In genomic region chr2:134153481-134153880, GRCh38 we compare ENCODE assay signal across 27 cellular contexts.
DNase-seq lines count a peak whose midpoint lies in the region; ATAC-seq and TF ChIP-seq lines count a peak whose summit lies in the region.
"Had no signal": no experiment of that assay in that cellular context is flagged by ENCODE, and none has a peak within 500 bp of the region (broad histone marks: within the 10 kb centered on the region; RNA-seq: fewer than 3 reads in every experiment).

No MANE protein-coding gene starts in this region.

- H3F3A ChIP-seq in smooth muscle cell (ENCODE audit: low read depth): no peaks in the 10 kb centered on the region

- no peak overlapping the region for H3K4me3 Mint-ChIP-seq in progenitor cell of endocrine pancreas (ENCODE audit: low read depth)
- no peak overlapping the region for H3K4me3 Mint-ChIP-seq in type B pancreatic cell
- H3K4me3 Mint-ChIP-seq: activated naive CD8-positive, alpha-beta T cell; effector memory CD8-positive, alpha-beta T cell; HFFc6; naive thymus-derived CD4-positive, alpha-beta T cell; stimulated activated naive B cell treated with anti-CD40 and anti-IgM and Interleukin-4, amounts not matched to agents 10 μg/mL and 1 μg/mL and 100 μg/mL, for 72 hours had no signal

- H3K36me3 ChIP-seq in HAP-1 (replicated peaks): no peaks in the 10 kb centered on the region
- H3K36me3 ChIP-seq in smooth muscle cell (ENCODE audit: low read depth): no peaks in the 10 kb centered on the region
- H3K36me3 ChIP-seq: ovary, right atrium auricular region, uterus had no signal

- peaks cover 11% of the 10 kb centered on the region for H3K36me3 Mint-ChIP-seq in progenitor cell of endocrine pancreas (ENCODE audit: insufficient read depth)
- H3K36me3 Mint-ChIP-seq in type B pancreatic cell: peaks cover 12% of the 10 kb centered on the region

- no peak overlapping the region for H3K4me3 ChIP-seq in HAP-1
- no peak overlapping the region for H3K4me3 ChIP-seq in smooth muscle cell
- H3K4me3 ChIP-seq: esophagus muscularis mucosa, GM23248, ovary, right atrium auricular region, uterus had no signal

- H3K4me1 Mint-ChIP-seq in progenitor cell of endocrine pancreas (ENCODE audit: low read depth) (peaks cover 4% of the 10 kb centered on the region), type B pancreatic cell (ENCODE audit: unreplicated experiment) (peaks cover 27% of the 10 kb centered on the region)

- H3K9me3 ChIP-seq in HAP-1 (no peaks in the 10 kb centered on the region), smooth muscle cell (replicated peaks; ENCODE audit: low read depth) (no peaks in the 10 kb centered on the region)
- H3K9me3 ChIP-seq: esophagus muscularis mucosa, ovary, right atrium auricular region, uterus had no signal

- H3K9ac ChIP-seq in smooth muscle cell (ENCODE audit: low read depth): no peak overlapping the region
- H3K9ac ChIP-seq: GM23248 had no signal

- no peak overlapping the region for H3K27ac ChIP-seq in smooth muscle cell (ENCODE audit: low read depth)
- H3K27ac ChIP-seq: esophagus muscularis mucosa, foreskin keratinocyte, GM23248, ovary, uterus had no signal

- H3K9me3 Mint-ChIP-seq in progenitor cell of endocrine pancreas (ENCODE audit: low read depth) (no peaks in the 10 kb centered on the region), type B pancreatic cell (no peaks in the 10 kb centered on the region)
- H3K9me3 Mint-ChIP-seq: effector memory CD8-positive, alpha-beta T cell; HFFc6 had no signal

- in situ Hi-C loops in HAP-1 (cut with MboI; ENCODE audit: low sequenced_read_pairs): no loop called here

- peaks cover 6% of the 10 kb centered on the region for H3K79me2 ChIP-seq in smooth muscle cell (ENCODE audit: low read depth)

- peaks cover 63% of the 10 kb centered on the region for H4K20me1 ChIP-seq in smooth muscle cell (ENCODE audit: low read depth)

- H3K27me3 Mint-ChIP-seq in progenitor cell of endocrine pancreas (no peaks in the 10 kb centered on the region), type B pancreatic cell (no peaks in the 10 kb centered on the region)
- H3K27me3 Mint-ChIP-seq: activated naive CD8-positive, alpha-beta T cell; effector memory CD8-positive, alpha-beta T cell; naive thymus-derived CD4-positive, alpha-beta T cell; stimulated activated naive B cell treated with anti-CD40 and anti-IgM and Interleukin-4, amounts not matched to agents 10 μg/mL and 1 μg/mL and 100 μg/mL, for 72 hours had no signal

- ATAC-seq in left colon: peak; percentile 92
- ATAC-seq: effector memory CD8-positive, alpha-beta T cell; foreskin keratinocyte had no signal

- no peaks in the 10 kb centered on the region for H3K27me3 ChIP-seq in HAP-1 (ENCODE audit: low read depth)
- no peaks in the 10 kb centered on the region for H3K27me3 ChIP-seq in smooth muscle cell (ENCODE audit: low read depth)
- H3K27me3 ChIP-seq: esophagus muscularis mucosa, foreskin keratinocyte, ovary, right atrium auricular region, uterus had no signal

- H3K27ac Mint-ChIP-seq in progenitor cell of endocrine pancreas: no peak overlapping the region
- H3K27ac Mint-ChIP-seq in type B pancreatic cell: no peak overlapping the region
- H3K27ac Mint-ChIP-seq: activated naive CD8-positive, alpha-beta T cell; HFFc6; stimulated activated naive B cell treated with anti-CD40 and anti-IgM and Interleukin-4, amounts not matched to agents 10 μg/mL and 1 μg/mL and 100 μg/mL, for 72 hours had no signal

- peak overlapping the region; percentile 8 for H3K4me2 ChIP-seq in smooth muscle cell

- H3K4me1 ChIP-seq in HAP-1 (peaks cover 5% of the 10 kb centered on the region), smooth muscle cell (ENCODE audit: low read depth) (peaks cover 7% of the 10 kb centered on the region)
- H3K4me1 ChIP-seq: uterus had no signal

- no peak overlapping the region for H2AFZ ChIP-seq in smooth muscle cell (ENCODE audit: low read depth)
- H2AFZ ChIP-seq: GM23248 had no signal

- WGBS in smooth muscle cell (ENCODE audit: low lambda C conversion rate): 21% methylated on average over 7 of the region's 7 CpGs

- no peak for TF ChIP-seq CTCF in smooth muscle cell (IDR thresholded peaks at IDR 0.05; ENCODE audit: borderline replicate concordance, insufficient read depth, poor library complexity, severe bottlenecking)
- no peak for TF ChIP-seq CTCF in progenitor cell of endocrine pancreas (IDR thresholded peaks at IDR 0.05; ENCODE audit: unreplicated experiment)
- TF ChIP-seq CTCF in type B pancreatic cell (conservative IDR thresholded peaks at IDR 0.05): no peak

- intact Hi-C loops in left colon (cut with DNase I, micrococcal nuclease): no loop called here

- DNase-seq in HAP-1 (ENCODE audit: low spot score in 2 of 2) (peak; percentile 47 to 50), NCI-H82 treated with DMSO at 0.1 percent for 48 hours (lab: John Stamatoyannopoulos, UW; ENCODE audit: unreplicated experiment) (peak; percentile 95), left colon (no peak), smooth muscle cell (lab: John Stamatoyannopoulos, UW; ENCODE audit: unreplicated experiment) (no peak), NCI-H1930 (lab: John Stamatoyannopoulos, UW) (no peak), progenitor cell of endocrine pancreas (ENCODE audit: low spot score, unreplicated experiment) (no peak), type B pancreatic cell (ENCODE audit: extremely low spot score, unreplicated experiment) (no peak)
- DNase-seq: activated CD4-positive, alpha-beta T cell treated with anti-CD3 and anti-CD28 coated beads for 48 hours; activated CD8-positive, alpha-beta memory T cell treated with anti-CD3 and anti-CD28 coated beads for 24 hours; activated effector memory CD4-positive, alpha-beta T cell treated with Interleukin-2 at 50 U/mL for 16 hours; anterior cingulate cortex; Calu3; effector memory CD8-positive, alpha-beta T cell; foreskin keratinocyte; GM23248; HFFc6; naive thymus-derived CD4-positive, alpha-beta T cell; NCI-H1092 treated with DMSO at 0.1 percent for 48 hours; NCI-H2029; NCI-H446; ovary; stimulated activated CD4-positive, alpha-beta T cell treated with anti-CD3 and anti-CD28 coated beads, Interleukin-4, amount 100 ng/mL, for 4 hours; uterus had no signal

Comparison
In these comparisons a context has a peak if more than half of its experiments do, and no peak if none do; other contexts are left out.
1. DNase-seq: peak in HAP-1 (2 of 2) and NCI-H82 treated with DMSO at 0.1 percent for 48 hours (single experiment); none in left colon (0 of 2), smooth muscle cell (single experiment), NCI-H1930 (0 of 2), progenitor cell of endocrine pancreas (single experiment) and type B pancreatic cell (single experiment).